Comparison of ENCODE assay signal across 24 cellular contexts in genomic region chr7:155237730-155238129, GRCh38.
"Had no signal": no experiment of that assay in that cellular context is flagged by ENCODE, and none has a peak within 500 bp of the region (broad histone marks: within the 10 kb centered on the region; RNA-seq: fewer than 3 reads in every experiment).

No MANE protein-coding gene starts in this region.

- H3K27ac ChIP-seq: colonic mucosa, epithelial cell of prostate, pancreas, right atrium auricular region, testis, transverse colon, uterus had no signal

- H3K9me3 ChIP-seq: colonic mucosa, pancreas, right atrium auricular region, testis, transverse colon, uterus had no signal

- FAIRE-seq: endometrium, frontal cortex, islet of Langerhans, pancreas had no signal

- H3K27me3 ChIP-seq: colonic mucosa, pancreas, right atrium auricular region, testis, transverse colon, uterus had no signal

- H3K4me1 ChIP-seq: colonic mucosa, right atrium auricular region, testis, uterus had no signal

- H3K36me3 ChIP-seq: colonic mucosa, pancreas, right atrium auricular region, transverse colon, uterus had no signal

- DNase-seq: activated CD4-positive, alpha-beta memory T cell treated with anti-CD3 and anti-CD28 coated beads for 36 hours; activated CD4-positive, alpha-beta T cell treated with anti-CD3 and anti-CD28 coated beads, Interleukin-2, amount 10 ng/mL, durations not matched to agents 24 days and 14 days; activated CD4-positive, CD25-positive, alpha-beta regulatory T cell treated with anti-CD3 and anti-CD28 coated beads, Interleukin-2, amount 50 U/mL, for 72 hours; activated CD8-positive, alpha-beta memory T cell treated with anti-CD3 and anti-CD28 coated beads, Interleukin-2, amount 10 ng/mL, durations not matched to agents 7 days and 5 days; activated naive CD4-positive, alpha-beta T cell treated with Interleukin-2 at 50 U/mL for 16 hours; activated T-cell treated with anti-CD3 and anti-CD28 coated beads, Interleukin-2, amount 50 U/mL, for 48 hours; anterior cingulate cortex; colonic mucosa; effector CD8-positive, alpha-beta T cell; left ventricle myocardium superior; mammary epithelial cell; naive B cell; nephron progenitor cell; stimulated activated naive CD8-positive, alpha-beta T cell treated with anti-CD3 and anti-CD28 coated beads, Interleukin-15, Interleukin-2, amounts not matched to agents 100 U/mL and 50 U/mL, for 24 hours; T-helper 9 cell; testis; transverse colon; uterus had no signal

- H3K4me3 ChIP-seq: colonic mucosa, pancreas, right atrium auricular region, testis, transverse colon, uterus had no signal

- ATAC-seq: activated CD8-positive, alpha-beta memory T cell treated with anti-CD3 and anti-CD28 coated beads, Interleukin-2, amount 10 ng/mL, durations not matched to agents 7 days and 5 days; left ventricle myocardium superior; pancreas; stimulated activated naive CD8-positive, alpha-beta T cell treated with anti-CD3 and anti-CD28 coated beads, Interleukin-15, Interleukin-2, amounts not matched to agents 100 U/mL and 50 U/mL, for 24 hours had no signal
